Comparison of ENCODE assay signal across 31 cellular contexts in the genomic region with DNA sequence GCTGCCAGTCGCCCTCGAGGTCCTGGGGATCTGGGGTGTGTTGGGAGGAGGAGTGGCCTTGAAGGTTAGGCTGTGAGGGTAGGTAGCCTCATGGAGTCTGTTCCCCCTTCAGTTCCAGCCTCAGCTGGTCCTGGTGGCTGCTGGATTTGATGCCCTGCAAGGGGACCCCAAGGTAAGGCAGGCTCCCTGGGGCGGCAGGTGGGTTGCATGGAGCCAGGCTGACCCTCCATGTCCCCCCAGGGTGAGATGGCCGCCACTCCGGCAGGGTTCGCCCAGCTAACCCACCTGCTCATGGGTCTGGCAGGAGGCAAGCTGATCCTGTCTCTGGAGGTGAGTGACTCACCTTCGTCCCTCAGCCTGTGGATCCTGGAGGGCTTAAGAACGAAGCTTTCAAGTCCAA. TPM values are rescaled to one million over a fixed set of nuclear protein-coding genes. Genes with fewer than 3 reads are reported as not detected.
"Had no signal": no experiment of that assay in that cellular context is flagged by ENCODE, and none has a peak within 500 bp of the region (broad histone marks: within the 10 kb centered on the region; RNA-seq: fewer than 3 reads in every experiment).

No MANE protein-coding gene starts in this region.

- H3K27me3 Mint-ChIP-seq: stimulated activated memory B cell treated with anti-CD40 and anti-IgM and Interleukin-4, amounts not matched to agents 10 μg/mL and 1 μg/mL and 100 μg/mL, for 72 hours; stimulated activated naive B cell treated with anti-CD40 and anti-IgM and Interleukin-4, amounts not matched to agents 10 μg/mL and 1 μg/mL and 100 μg/mL, for 72 hours; stimulated activated naive CD8-positive, alpha-beta T cell treated with anti-CD3 and anti-CD28 coated beads, Interleukin-15, amount 100 ng/mL, for 72 hours; stimulated activated naive CD8-positive, alpha-beta T cell treated with anti-CD3 and anti-CD28 coated beads, Interleukin-15, Interleukin-2, amounts not matched to agents 100 ng/mL and 50 ng/mL, for 24 hours; type B pancreatic cell had no signal

- H3K9me3 ChIP-seq: stomach, suprapubic skin, testis, thoracic aorta, thyroid gland, tibial artery, tibial nerve, transverse colon, upper lobe of left lung, upper lobe of right lung, uterus, vagina had no signal

- H3K4me3 ChIP-seq: stomach, suprapubic skin, testis, thoracic aorta, thyroid gland, tibial artery, tibial nerve, transverse colon, upper lobe of left lung, upper lobe of right lung, uterus, vagina had no signal

- DNase-seq: stimulated activated CD4-positive, alpha-beta T cell treated with anti-CD3 and anti-CD28 coated beads, Interleukin-2, amount 100 ng/mL, for 48 hours; stimulated activated CD4-positive, alpha-beta T cell treated with anti-CD3 and anti-CD28 coated beads, Interleukin-4, amount 100 ng/mL, for 1 hour; stimulated activated CD4-positive, alpha-beta T cell treated with anti-CD3 and anti-CD28 coated beads, Interleukin-4, amount 100 ng/mL, for 24 hours; stimulated activated CD4-positive, alpha-beta T cell treated with anti-CD3 and anti-CD28 coated beads, Interleukin-4, amount 100 ng/mL, for 4 hours; stimulated activated CD8-positive, alpha-beta memory T cell treated with anti-CD3 and anti-CD28 coated beads, Interleukin-4, amount 100 ng/mL, for 48 hours; stimulated activated naive B cell treated with anti-CD40 and anti-IgM and Interleukin-4, amounts not matched to agents 10 μg/mL and 1 μg/mL and 100 μg/mL, for 72 hours; stimulated activated naive CD4-positive, alpha-beta T cell; stimulated activated naive CD4-positive, alpha-beta T cell treated with Interleukin-2 at 50 U/mL for 16 hours; stimulated activated naive CD8-positive, alpha-beta T cell treated with anti-CD3 and anti-CD28 coated beads, Interleukin-15, amount 100 ng/mL, for 72 hours; stimulated activated naive CD8-positive, alpha-beta T cell treated with anti-CD3 and anti-CD28 coated beads, Interleukin-15, Interleukin-2, amounts not matched to agents 100 U/mL and 50 U/mL, for 24 hours; stomach; substantia nigra; testis; thyroid gland; tibial artery; transverse colon; upper lobe of left lung; upper lobe of right lung; uterus had no signal

- ATAC-seq: stimulated activated effector memory CD8-positive, alpha-beta T cell treated with anti-CD3 and anti-CD28 coated beads, Interleukin-12 subunit alpha, Interleukin-12 subunit beta, amount 100 ng/mL, for 72 hours; stimulated activated memory B cell treated with anti-CD40 and anti-IgM and Interleukin-4, amounts not matched to agents 10 μg/mL and 1 μg/mL and 100 μg/mL, for 72 hours; stimulated activated naive B cell treated with anti-CD40 and anti-IgM and Interleukin-4, amounts not matched to agents 10 μg/mL and 1 μg/mL and 100 μg/mL, for 72 hours; stimulated activated naive CD8-positive, alpha-beta T cell treated with anti-CD3 and anti-CD28 coated beads, Interleukin-15, amount 100 ng/mL, for 72 hours; stimulated activated naive CD8-positive, alpha-beta T cell treated with anti-CD3 and anti-CD28 coated beads, Interleukin-15, Interleukin-2, amounts not matched to agents 100 U/mL and 50 U/mL, for 24 hours; upper lobe of right lung had no signal

- H3K36me3 Mint-ChIP-seq: type B pancreatic cell had no signal

- H3K27ac Mint-ChIP-seq: stimulated activated memory B cell treated with anti-CD40 and anti-IgM and Interleukin-4, amounts not matched to agents 10 μg/mL and 1 μg/mL and 100 μg/mL, for 72 hours; stimulated activated naive B cell treated with anti-CD40 and anti-IgM and Interleukin-4, amounts not matched to agents 10 μg/mL and 1 μg/mL and 100 μg/mL, for 72 hours; stimulated activated naive CD8-positive, alpha-beta T cell treated with anti-CD3 and anti-CD28 coated beads, Interleukin-15, amount 100 ng/mL, for 72 hours; stimulated activated naive CD8-positive, alpha-beta T cell treated with anti-CD3 and anti-CD28 coated beads, Interleukin-15, Interleukin-2, amounts not matched to agents 100 ng/mL and 50 ng/mL, for 24 hours; type B pancreatic cell had no signal

- H3K9me3 Mint-ChIP-seq: stimulated activated effector memory CD8-positive, alpha-beta T cell treated with anti-CD3 and anti-CD28 coated beads, Interleukin-12 subunit alpha, Interleukin-12 subunit beta, amount 100 ng/mL, for 72 hours; stimulated activated memory B cell treated with anti-CD40 and anti-IgM and Interleukin-4, amounts not matched to agents 10 μg/mL and 1 μg/mL and 100 μg/mL, for 72 hours; stimulated activated naive B cell treated with anti-CD40 and anti-IgM and Interleukin-4, amounts not matched to agents 10 μg/mL and 1 μg/mL and 100 μg/mL, for 72 hours; stimulated activated naive CD8-positive, alpha-beta T cell treated with anti-CD3 and anti-CD28 coated beads, Interleukin-15, amount 100 ng/mL, for 72 hours; stimulated activated naive CD8-positive, alpha-beta T cell treated with anti-CD3 and anti-CD28 coated beads, Interleukin-15, Interleukin-2, amounts not matched to agents 100 ng/mL and 50 ng/mL, for 24 hours; type B pancreatic cell had no signal

- H3K4me3 Mint-ChIP-seq: stimulated activated effector memory CD8-positive, alpha-beta T cell treated with anti-CD3 and anti-CD28 coated beads, Interleukin-12 subunit alpha, Interleukin-12 subunit beta, amount 100 ng/mL, for 72 hours; stimulated activated memory B cell treated with anti-CD40 and anti-IgM and Interleukin-4, amounts not matched to agents 10 μg/mL and 1 μg/mL and 100 μg/mL, for 72 hours; stimulated activated naive B cell treated with anti-CD40 and anti-IgM and Interleukin-4, amounts not matched to agents 10 μg/mL and 1 μg/mL and 100 μg/mL, for 72 hours; stimulated activated naive CD8-positive, alpha-beta T cell treated with anti-CD3 and anti-CD28 coated beads, Interleukin-15, amount 100 ng/mL, for 72 hours; stimulated activated naive CD8-positive, alpha-beta T cell treated with anti-CD3 and anti-CD28 coated beads, Interleukin-15, Interleukin-2, amounts not matched to agents 100 ng/mL and 50 ng/mL, for 24 hours; type B pancreatic cell had no signal

- H3K4me1 Mint-ChIP-seq: stimulated activated effector memory CD8-positive, alpha-beta T cell treated with anti-CD3 and anti-CD28 coated beads, Interleukin-12 subunit alpha, Interleukin-12 subunit beta, amount 100 ng/mL, for 72 hours; stimulated activated memory B cell treated with anti-CD40 and anti-IgM and Interleukin-4, amounts not matched to agents 10 μg/mL and 1 μg/mL and 100 μg/mL, for 72 hours; stimulated activated naive B cell treated with anti-CD40 and anti-IgM and Interleukin-4, amounts not matched to agents 10 μg/mL and 1 μg/mL and 100 μg/mL, for 72 hours; stimulated activated naive CD8-positive, alpha-beta T cell treated with anti-CD3 and anti-CD28 coated beads, Interleukin-15, amount 100 ng/mL, for 72 hours had no signal

RNA-seq across cellular contexts. Expression of a gene that starts 11.6 kb away (rescaled TPM):
- total RNA-seq: stomach, subcutaneous adipose tissue, suprapubic skin, temporal lobe, thoracic aorta, thyroid gland, tibial nerve, transverse colon, upper lobe of left lung, upper lobe of right lung, ureter, urinary bladder, vagina had no signal

RNA-seq across cellular contexts. Expression of a gene that starts 28.3 kb away (rescaled TPM):
- total RNA-seq: suprapubic skin, temporal lobe, thyroid gland, transverse colon, ureter, urinary bladder had no signal

RNA-seq across cellular contexts. Expression of a gene that starts 53.2 kb away (rescaled TPM):
- total RNA-seq: stomach, subcutaneous adipose tissue, suprapubic skin, temporal lobe, testis, thoracic aorta, tibial nerve, ureter, urinary bladder, uterus, vagina had no signal
